Comparison of ENCODE assay signal across 17 cellular contexts in the genomic region with DNA sequence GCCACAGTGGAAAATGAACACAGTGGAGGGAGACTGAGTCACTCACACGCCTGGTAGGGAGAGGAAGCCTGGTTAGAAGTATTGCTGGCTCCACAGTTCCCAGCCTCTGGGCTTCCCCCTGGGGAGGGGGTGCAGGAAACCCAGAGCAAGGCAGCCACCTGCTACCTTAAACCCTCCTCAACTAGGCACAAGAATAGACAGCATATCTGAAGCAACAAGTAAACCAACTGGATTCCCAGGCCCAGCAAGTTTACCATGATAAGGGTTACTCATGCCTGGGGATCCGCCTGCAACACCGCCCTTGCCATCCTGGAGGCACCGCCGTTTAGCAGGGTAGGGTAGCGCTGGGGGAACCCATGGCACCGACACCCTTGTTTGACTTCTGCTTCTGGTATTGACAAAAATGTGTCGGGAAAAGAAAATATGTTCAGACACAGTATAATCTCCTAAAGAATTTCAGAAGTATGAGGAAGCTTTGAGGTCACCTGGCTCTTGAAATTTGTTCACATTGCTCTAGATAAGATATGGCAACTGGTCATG. TPM values are rescaled to one million over a fixed set of nuclear protein-coding genes. Genes with fewer than 3 reads are reported as not detected.
DNase-seq lines count a peak whose midpoint lies in the region; ATAC-seq and TF ChIP-seq lines count a peak whose summit lies in the region.
"Had no signal": no experiment of that assay in that cellular context is flagged by ENCODE, and none has a peak within 500 bp of the region (broad histone marks: within the 10 kb centered on the region; RNA-seq: fewer than 3 reads in every experiment).

No MANE protein-coding gene starts in this region.

- no peak overlapping the region for H3K27ac ChIP-seq in left lung
- H3K27ac ChIP-seq in upper lobe of right lung = peak overlapping the region; percentile 14
- H3K27ac ChIP-seq: right atrium auricular region, thoracic aorta had no signal

- H3K4me1 ChIP-seq in left lung = peaks cover 0 to 9% of the 10 kb centered on the region in 2 donors
- H3K4me1 ChIP-seq in upper lobe of right lung = peaks cover 9% of the 10 kb centered on the region
- H3K4me1 ChIP-seq: right atrium auricular region had no signal

- intact Hi-C loops in left lung (cut with DNase I) = no loop called here
- intact Hi-C loops in upper lobe of right lung (cut with DNase I) = no loop called here

- H3K9me3 ChIP-seq in left lung (no peaks in the 10 kb centered on the region), upper lobe of right lung (no peaks in the 10 kb centered on the region)
- H3K9me3 ChIP-seq: right atrium auricular region, thoracic aorta had no signal

- H3K36me3 ChIP-seq in left lung (no peaks in the 10 kb centered on the region), upper lobe of right lung (no peaks in the 10 kb centered on the region)
- H3K36me3 ChIP-seq: right atrium auricular region, thoracic aorta had no signal

- ATAC-seq in left lung = peak; percentile 65
- peak; percentile 53 for ATAC-seq in upper lobe of right lung
- ATAC-seq in HG03342 (IDR thresholded peaks at IDR 0.05; ENCODE audit: unreplicated experiment) = no peak
- no peak for ATAC-seq in GM19463 (IDR thresholded peaks at IDR 0.05; ENCODE audit: unreplicated experiment)
- ATAC-seq: activated CD4-positive, CD25-positive, alpha-beta regulatory T cell treated with anti-CD3 and anti-CD28 coated beads, Interleukin-2, amount 50 U/mL, for 24 hours; SK-N-SH treated with all-trans-retinoic acid at 6 μM for 48 hours; stimulated activated effector memory CD8-positive, alpha-beta T cell treated with anti-CD3 and anti-CD28 coated beads, Interleukin-12 subunit alpha, Interleukin-12 subunit beta, amount 100 ng/mL, for 72 hours had no signal

- no peak overlapping the region for H3K4me3 ChIP-seq in choroid plexus epithelial cell (ENCODE audit: low read depth, low read length)
- H3K4me3 ChIP-seq in left lung = no peak overlapping the region
- no peak overlapping the region for H3K4me3 ChIP-seq in upper lobe of right lung
- H3K4me3 ChIP-seq: right atrium auricular region, thoracic aorta had no signal

- TF ChIP-seq CTCF in choroid plexus epithelial cell (conservative IDR thresholded peaks at IDR 0.05; ENCODE audit: low read depth, low read length) (no peak), left lung (IDR thresholded peaks at IDR 0.05) (no peak), upper lobe of right lung (IDR thresholded peaks at IDR 0.05) (no peak)

- DNase-seq in NCI-H226 = peak; percentile 41
- DNase-seq in choroid plexus epithelial cell (ENCODE audit: low read depth) = peak; percentile 28
- no peak for DNase-seq in left lung
- DNase-seq in upper lobe of right lung = no peak
- no peak for DNase-seq in NOMO-1 treated with DMSO at 0.1 percent for 48 hours (lab: John Stamatoyannopoulos, UW; ENCODE audit: unreplicated experiment)
- DNase-seq: activated CD8-positive, alpha-beta memory T cell treated with anti-CD3 and anti-CD28 coated beads for 24 hours; activated naive CD8-positive, alpha-beta T cell treated with anti-CD3 and anti-CD28 coated beads for 36 hours; NCI-H1417 treated with DMSO at 0.1 percent for 48 hours; stimulated activated CD4-positive, alpha-beta T cell treated with anti-CD3 and anti-CD28 coated beads, Interleukin-15, amount 100 ng/mL, for 24 hours; T-helper 9 cell had no signal

- H3K27me3 ChIP-seq in left lung (no peaks in the 10 kb centered on the region), upper lobe of right lung (no peaks in the 10 kb centered on the region)
- H3K27me3 ChIP-seq: right atrium auricular region had no signal

RNA-seq across cellular contexts. Expression of gene SLC22A23, which starts 38.3 kb away (rescaled TPM):
- total RNA-seq in left lung = 10 to 100 TPM; 24.4 to 25.7 TPM
- total RNA-seq in upper lobe of right lung = 19.2 TPM

Comparison
In these comparisons a context has a peak if more than half of its experiments do, and no peak if none do; other contexts are left out.
1. DNase-seq: peak in NCI-H226 (single experiment) and choroid plexus epithelial cell (single experiment); none in left lung (0 of 2), upper lobe of right lung (single experiment) and NOMO-1 treated with DMSO at 0.1 percent for 48 hours (single experiment).
2. ATAC-seq: peak in left lung (single experiment) and upper lobe of right lung (single experiment); none in HG03342 (single experiment) and GM19463 (single experiment).